Comparison of ENCODE assay signal across 33 cellular contexts in the genomic region with DNA sequence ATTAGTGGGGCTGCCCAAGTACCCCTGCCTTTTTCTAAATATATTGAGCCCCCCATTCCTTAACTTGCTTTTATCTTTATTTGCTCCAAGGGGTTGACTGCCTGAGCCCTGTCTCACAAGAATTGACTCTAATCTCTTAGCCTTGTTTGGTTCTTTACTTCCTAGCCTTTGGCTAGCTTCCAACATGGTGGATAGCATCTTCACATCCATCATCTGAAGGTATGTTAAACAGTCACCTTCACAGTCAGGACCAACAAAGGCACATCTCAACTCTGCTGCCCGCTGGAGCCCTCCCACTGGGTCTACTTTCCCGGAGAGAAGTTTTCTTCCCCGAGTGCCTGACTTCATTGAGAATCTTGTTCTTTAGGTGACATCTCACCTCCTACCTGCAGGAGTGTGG.
A peak's percentile ranks its signal among the peaks of the same experiment; 100 is the strongest.
DNase-seq lines count a peak whose midpoint lies in the region; ATAC-seq, FAIRE-seq and TF ChIP-seq lines count a peak whose summit lies in the region.
"Had no signal": no experiment of that assay in that cellular context is flagged by ENCODE, and none has a peak within 500 bp of the region (broad histone marks: within the 10 kb centered on the region; RNA-seq: fewer than 3 reads in every experiment).

No MANE protein-coding gene starts in this region.

- H3K4me1 Mint-ChIP-seq in mesothelial cell of epicardium = peaks cover 98% of the 10 kb centered on the region
- H3K4me1 Mint-ChIP-seq: B cell; CD14-positive monocyte; CD4-positive, alpha-beta memory T cell; CD4-positive, CD25-positive, alpha-beta regulatory T cell; CD8-positive, alpha-beta memory T cell had no signal

- no peak overlapping the region for H3K4me2 ChIP-seq in K562 (ENCODE audit: insufficient read depth, low read length)
- H3K4me2 ChIP-seq: A549; BLaER1; BLaER1 treated with 17β-estradiol and CSF1 and Interleukin-3, amounts not matched to agents 10 nM and 100 nM had no signal

- TF ChIP-seq EP300 in K562 (IDR thresholded peaks at IDR 0.05; ENCODE audit: low read length) = no peak

- TF ChIP-seq CTCF in K562 (IDR thresholded peaks at IDR 0.05 in 2 of 3, conservative IDR thresholded peaks at IDR 0.05 in 1 of 3; ENCODE audit: insufficient read depth in 2 of 3, low read depth in 1 of 3, low read length in 3 of 3) (no peak), mesothelial cell of epicardium (IDR thresholded peaks at IDR 0.05; ENCODE audit: unreplicated experiment) (no peak)

- WGBS in K562 (ENCODE audit: insufficient coverage, low coverage, missing lambda C conversion rate) = 63% methylated on average over 3 of the region's 3 CpGs

- H3K27me3 Mint-ChIP-seq in mesothelial cell of epicardium (ENCODE audit: low read depth) = no peaks in the 10 kb centered on the region
- H3K27me3 Mint-ChIP-seq: B cell; CD4-positive, alpha-beta memory T cell; CD4-positive, alpha-beta T cell; CD4-positive, CD25-positive, alpha-beta regulatory T cell had no signal

- CTCF ChIA-PET in K562 (lab: Yijun Ruan, JAX; ENCODE audit: low intra/inter-chr PET ratio) = no interaction called here

- no peaks in the 10 kb centered on the region for H3K27me3 ChIP-seq in K562 (ENCODE audit: control insufficient read depth in 2 of 2, insufficient read depth in 2 of 2, low read length in 2 of 2)
- H3K27me3 ChIP-seq: BE2C; BLaER1; BLaER1 treated with 17β-estradiol and CSF1 and Interleukin-3, amounts not matched to agents 10 nM and 100 nM had no signal

- POLR2A ChIA-PET in K562 (lab: Yijun Ruan, JAX) = no interaction called here

- intact Hi-C loops in K562 (cut with micrococcal nuclease) = no loop called here

- no TSS peak for BruUV-seq in K562 (replicated peaks; lab: Mats Ljungman, UMichigan)

- peaks cover 4% of the 10 kb centered on the region for H3K9me1 ChIP-seq in K562 (ENCODE audit: control insufficient read depth, insufficient read depth, low read length)

- in situ Hi-C loops in K562 (cut with MboI) = no loop called here

- H3K4me3 ChIP-seq in K562 = no peak overlapping the region
- H3K4me3 ChIP-seq: A549; BLaER1; BLaER1 treated with 17β-estradiol and CSF1 and Interleukin-3, amounts not matched to agents 10 nM and 100 nM had no signal

- no peak overlapping the region for H3K4me3 Mint-ChIP-seq in mesothelial cell of epicardium
- H3K4me3 Mint-ChIP-seq: B cell; CD4-positive, alpha-beta memory T cell; CD4-positive, alpha-beta T cell; CD8-positive, alpha-beta memory T cell; CD8-positive, alpha-beta T cell had no signal

- ATAC-seq in K562 (no peak), HG03520 (IDR thresholded peaks at IDR 0.05; ENCODE audit: unreplicated experiment) (no peak)
- ATAC-seq: A549; CD8-positive, alpha-beta T cell had no signal

- H3K79me2 ChIP-seq in K562 (ENCODE audit: control insufficient read depth, insufficient read depth, low read length) = no peaks in the 10 kb centered on the region

- no peaks in the 10 kb centered on the region for H3K36me3 Mint-ChIP-seq in mesothelial cell of epicardium
- H3K36me3 Mint-ChIP-seq: CD14-positive monocyte; CD4-positive, alpha-beta memory T cell; CD4-positive, CD25-positive, alpha-beta regulatory T cell; CD8-positive, alpha-beta memory T cell; CD8-positive, alpha-beta T cell had no signal

- no peaks in the 10 kb centered on the region for H3K36me3 ChIP-seq in K562 (ENCODE audit: control insufficient read depth, insufficient read depth, low read length)
- H3K36me3 ChIP-seq: BE2C; BLaER1; BLaER1 treated with 17β-estradiol and CSF1 and Interleukin-3, amounts not matched to agents 10 nM and 100 nM had no signal

- H3K9me3 Mint-ChIP-seq in mesothelial cell of epicardium = no peaks in the 10 kb centered on the region
- H3K9me3 Mint-ChIP-seq: CD4-positive, alpha-beta T cell; CD8-positive, alpha-beta T cell had no signal

- H2AFZ ChIP-seq in K562 (ENCODE audit: low read depth, low read length) = no peak overlapping the region

- no peaks in the 10 kb centered on the region for H4K20me1 ChIP-seq in K562 (replicated peaks; ENCODE audit: control insufficient read depth, insufficient read depth, low read length)
- H4K20me1 ChIP-seq: BLaER1; BLaER1 treated with 17β-estradiol and CSF1 and Interleukin-3, amounts not matched to agents 10 nM and 100 nM had no signal

- peak in 2 of 4 experiments; percentile 12 to 23 for DNase-seq in K562 (ENCODE audit: extremely low read depth in 1 of 4, low spot score in 3 of 4)
- DNase-seq in mesothelial cell of epicardium (ENCODE audit: low spot score in 2 of 2, unreplicated experiment in 2 of 2) = no peak
- DNase-seq in SIG-M5 (lab: John Stamatoyannopoulos, UW) = no peak
- DNase-seq: 8988T; ACHN; AML-193; BE2C; C1 segment of cervical spinal cord; Caco-2; Calu3; CD4-positive, alpha-beta memory T cell; CD4-positive, alpha-beta T cell; CD4-positive, CD25-positive, alpha-beta regulatory T cell; CD8-positive, alpha-beta memory T cell; CD8-positive, alpha-beta T cell; COR-L47; DMS 273 treated with DMSO at 0.1 percent for 48 hours; DMS153; DMS53; DMS79; DMS79 treated with DMSO at 0.1 percent for 48 hours; DND-41; EL had no signal

- H3K4me1 ChIP-seq in K562 (replicated peaks in 1 of 2; ENCODE audit: control insufficient read depth in 2 of 2, insufficient read depth in 2 of 2, low read length in 2 of 2) = peaks cover 2 to 9% of the 10 kb centered on the region in 2 experiments; a peak in 4 of 5 replicates
- H3K4me1 ChIP-seq: A549; BE2C; BLaER1; BLaER1 treated with 17β-estradiol and CSF1 and Interleukin-3, amounts not matched to agents 10 nM and 100 nM; Caco-2 had no signal

- H3K9ac ChIP-seq in K562 (ENCODE audit: insufficient read depth in 1 of 2, low read depth in 2 of 2, low read length in 2 of 2) = no peak overlapping the region
- H3K9ac ChIP-seq: BLaER1; BLaER1 treated with 17β-estradiol and CSF1 and Interleukin-3, amounts not matched to agents 10 nM and 100 nM had no signal

- no peak for TF ChIP-seq RAD21 in K562 (CRISPR knock-in tag; conservative IDR thresholded peaks at IDR 0.05 in 1 of 2, IDR thresholded peaks at IDR 0.05 in 1 of 2)

- H3K27ac ChIP-seq in K562 (ENCODE audit: extremely low read depth, low read depth, low read length) = no peak overlapping the region
- H3K27ac ChIP-seq: 22Rv1; A549; BLaER1; BLaER1 treated with 17β-estradiol and CSF1 and Interleukin-3, amounts not matched to agents 10 nM and 100 nM; C4-2B had no signal

- no peak for TF ChIP-seq POLR2A in K562 (conservative IDR thresholded peaks at IDR 0.05)

- no peak for FAIRE-seq in K562 (lab: Jason Lieb, UNC)
- FAIRE-seq: A204.1, A549, D721Med had no signal

- H3K9me3 ChIP-seq in K562 (replicated peaks; ENCODE audit: control insufficient read depth, insufficient read depth, low read depth, low read length) = no peaks in the 10 kb centered on the region
- H3K9me3 ChIP-seq: A549; BE2C; BLaER1; BLaER1 treated with 17β-estradiol and CSF1 and Interleukin-3, amounts not matched to agents 10 nM and 100 nM; Caco-2 had no signal

- peak overlapping the region; percentile 77 for H3K27ac Mint-ChIP-seq in mesothelial cell of epicardium
- H3K27ac Mint-ChIP-seq: B cell; CD4-positive, alpha-beta memory T cell; CD4-positive, alpha-beta T cell; CD8-positive, alpha-beta memory T cell; CD8-positive, alpha-beta T cell had no signal

TF ChIP-seq in K562, 482 proteins besides CTCF, POLR2A, EP300 and RAD21:
- TF ChIP-seq CEBPG (CRISPR knock-in tag; IDR thresholded peaks at IDR 0.05) (no peak), CEBPG (tag; conservative IDR thresholded peaks at IDR 0.05 in 1 of 2, IDR thresholded peaks at IDR 0.05 in 1 of 2) (no peak), NFIC (IDR thresholded peaks at IDR 0.05) (peak; percentile 67), MEIS2 (IDR thresholded peaks at IDR 0.05; ENCODE audit: partially characterized antibody) (peak; percentile 53), TAF15 (IDR thresholded peaks at IDR 0.05; ENCODE audit: low read depth, low read length) (no peak), NUFIP1 (IDR thresholded peaks at IDR 0.05; ENCODE audit: partially characterized antibody) (no peak), ZC3H11A (IDR thresholded peaks at IDR 0.05; ENCODE audit: low read depth, low read length) (no peak), FOXK2 (conservative IDR thresholded peaks at IDR 0.05 in 1 of 2, IDR thresholded peaks at IDR 0.05 in 1 of 2; ENCODE audit: low read depth in 2 of 2) (no peak), ZC3H8 (IDR thresholded peaks at IDR 0.05) (no peak)
- TF ChIP-seq, protein P1, sequence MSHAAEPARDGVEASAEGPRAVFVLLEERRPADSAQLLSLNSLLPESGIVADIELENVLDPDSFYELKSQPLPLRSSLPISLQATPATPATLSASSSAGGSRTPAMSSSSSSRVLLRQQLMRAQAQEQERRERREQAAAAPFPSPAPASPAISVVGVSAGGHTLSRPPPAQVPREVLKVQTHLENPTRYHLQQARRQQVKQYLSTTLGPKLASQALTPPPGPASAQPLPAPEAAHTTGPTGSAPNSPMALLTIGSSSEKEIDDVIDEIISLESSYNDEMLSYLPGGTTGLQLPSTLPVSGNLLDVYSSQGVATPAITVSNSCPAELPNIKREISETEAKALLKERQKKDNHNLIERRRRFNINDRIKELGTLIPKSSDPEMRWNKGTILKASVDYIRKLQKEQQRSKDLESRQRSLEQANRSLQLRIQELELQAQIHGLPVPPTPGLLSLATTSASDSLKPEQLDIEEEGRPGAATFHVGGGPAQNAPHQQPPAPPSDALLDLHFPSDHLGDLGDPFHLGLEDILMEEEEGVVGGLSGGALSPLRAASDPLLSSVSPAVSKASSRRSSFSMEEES (CRISPR knock-in tag; IDR thresholded peaks at IDR 0.05) = no peak
- TF ChIP-seq, protein P2, sequence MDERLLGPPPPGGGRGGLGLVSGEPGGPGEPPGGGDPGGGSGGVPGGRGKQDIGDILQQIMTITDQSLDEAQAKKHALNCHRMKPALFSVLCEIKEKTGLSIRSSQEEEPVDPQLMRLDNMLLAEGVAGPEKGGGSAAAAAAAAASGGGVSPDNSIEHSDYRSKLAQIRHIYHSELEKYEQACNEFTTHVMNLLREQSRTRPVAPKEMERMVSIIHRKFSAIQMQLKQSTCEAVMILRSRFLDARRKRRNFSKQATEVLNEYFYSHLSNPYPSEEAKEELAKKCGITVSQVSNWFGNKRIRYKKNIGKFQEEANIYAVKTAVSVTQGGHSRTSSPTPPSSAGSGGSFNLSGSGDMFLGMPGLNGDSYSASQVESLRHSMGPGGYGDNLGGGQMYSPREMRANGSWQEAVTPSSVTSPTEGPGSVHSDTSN (CRISPR knock-in tag; IDR thresholded peaks at IDR 0.05; ENCODE audit: low read depth) = no peak
- TF ChIP-seq, protein P2 (tag; conservative IDR thresholded peaks at IDR 0.05; ENCODE audit: low read depth) = peak; percentile 35; the same call in 1 of the 2 replicates
